Comparison of ENCODE assay signal across 1 cellular context in genomic region chr7:158963780-158964222, GRCh38.
TF ChIP-seq lines count a peak whose summit lies in the region.

No MANE protein-coding gene starts in this region.

TF ChIP-seq in HepG2, 621 proteins besides CTCF, POLR2A, EP300 and RAD21 (continued from another document and continues in another):
- 0 out of 2 replicates have a peak, but pooled peaks have one; percentile 45 for TF ChIP-seq HOMEZ (CRISPR knock-in tag; IDR thresholded peaks at IDR 0.05; ENCODE audit: low read depth)
- TF ChIP-seq ZNF382 (CRISPR knock-in tag; IDR thresholded peaks at IDR 0.05; ENCODE audit: borderline replicate concordance), result no peak
- 0 out of 2 replicates have a peak, but pooled peaks have one; percentile 59 for TF ChIP-seq MIER3 (CRISPR knock-in tag; IDR thresholded peaks at IDR 0.05; ENCODE audit: borderline replicate concordance)
- TF ChIP-seq MYPOP (CRISPR knock-in tag; IDR thresholded peaks at IDR 0.05), result 0 out of 2 replicates have a peak, but pooled peaks have one; percentile 41
- peak; percentile 70 for TF ChIP-seq ZNF501 (CRISPR knock-in tag; IDR thresholded peaks at IDR 0.05)
- no peak for TF ChIP-seq CEBPZ (IDR thresholded peaks at IDR 0.05; ENCODE audit: low read length)
- TF ChIP-seq IRF2 (CRISPR knock-in tag; IDR thresholded peaks at IDR 0.05), result peak; percentile 74
- no peak for TF ChIP-seq FOSL1 (CRISPR knock-in tag; IDR thresholded peaks at IDR 0.05; ENCODE audit: borderline replicate concordance)
- no peak for TF ChIP-seq MAFG (CRISPR knock-in tag; IDR thresholded peaks at IDR 0.05)
- no peak for TF ChIP-seq KMT2B (CRISPR knock-in tag; IDR thresholded peaks at IDR 0.05)
- peak; percentile 98 for TF ChIP-seq MIXL1 (CRISPR knock-in tag; IDR thresholded peaks at IDR 0.05)
- peak; percentile 71; the same call in 1 of the 2 replicates for TF ChIP-seq SATB2 (CRISPR knock-in tag; IDR thresholded peaks at IDR 0.05)
- TF ChIP-seq ZNF318 (CRISPR knock-in tag; IDR thresholded peaks at IDR 0.05), result no peak
- no peak for TF ChIP-seq ZNF367 (CRISPR knock-in tag; IDR thresholded peaks at IDR 0.05; ENCODE audit: borderline replicate concordance)
- no peak for TF ChIP-seq MXD1 (CRISPR knock-in tag; IDR thresholded peaks at IDR 0.05)
- TF ChIP-seq ZNF264 (CRISPR knock-in tag; IDR thresholded peaks at IDR 0.05), result peak; percentile 87
- TF ChIP-seq ZNF607 (CRISPR knock-in tag; IDR thresholded peaks at IDR 0.05; ENCODE audit: borderline replicate concordance), result 0 out of 2 replicates have a peak, but pooled peaks have one; percentile 28
- no peak for TF ChIP-seq KDM4B (CRISPR knock-in tag; IDR thresholded peaks at IDR 0.05)
- TF ChIP-seq ZNF800 (CRISPR knock-in tag; IDR thresholded peaks at IDR 0.05), result 0 out of 2 replicates have a peak, but pooled peaks have one; percentile 25
- no peak for TF ChIP-seq UBTF (CRISPR knock-in tag; IDR thresholded peaks at IDR 0.05)
- no peak for TF ChIP-seq SMARCE1 (IDR thresholded peaks at IDR 0.05; ENCODE audit: borderline replicate concordance)
- 0 out of 2 replicates have a peak, but pooled peaks have one; percentile 26 for TF ChIP-seq CBX5 (CRISPR knock-in tag; IDR thresholded peaks at IDR 0.05; ENCODE audit: borderline replicate concordance)
- peak; percentile 65; the same call in 1 of the 2 replicates for TF ChIP-seq THRA (CRISPR knock-in tag; IDR thresholded peaks at IDR 0.05; ENCODE audit: borderline replicate concordance)
- TF ChIP-seq ZBTB37 (CRISPR knock-in tag; IDR thresholded peaks at IDR 0.05), result peak; percentile 95
- TF ChIP-seq ZNF616 (CRISPR knock-in tag; IDR thresholded peaks at IDR 0.05; ENCODE audit: low read depth), result no peak
- peak; percentile 64 for TF ChIP-seq ZNF878 (CRISPR knock-in tag; IDR thresholded peaks at IDR 0.05)
- no peak for TF ChIP-seq ZNF546 (CRISPR knock-in tag; conservative IDR thresholded peaks at IDR 0.05)
- TF ChIP-seq SOX13 (IDR thresholded peaks at IDR 0.05), result no peak
- peak in 1 of 2 experiments; percentile 58; a peak in 1 of 4 replicates for TF ChIP-seq SOX13 (CRISPR knock-in tag; conservative IDR thresholded peaks at IDR 0.05 in 1 of 2, IDR thresholded peaks at IDR 0.05 in 1 of 2)
- TF ChIP-seq RCOR2 (CRISPR knock-in tag; IDR thresholded peaks at IDR 0.05), result peak; percentile 61; the same call in 1 of the 2 replicates
- TF ChIP-seq NR2F2 (IDR thresholded peaks at IDR 0.05; ENCODE audit: borderline replicate concordance, low read depth), result peak; percentile 94
- TF ChIP-seq SOX6 (IDR thresholded peaks at IDR 0.05), result no peak
- TF ChIP-seq SOX6 (CRISPR knock-in tag; IDR thresholded peaks at IDR 0.05), result peak; percentile 55
- no peak; the same call in 1 of the 2 replicates for TF ChIP-seq PPARG (CRISPR knock-in tag; conservative IDR thresholded peaks at IDR 0.05)
- TF ChIP-seq SAP130 (CRISPR knock-in tag; IDR thresholded peaks at IDR 0.05; ENCODE audit: low read depth), result peak; percentile 90
